Comparison of ENCODE assay signal across 15 cellular contexts in the genomic region with DNA sequence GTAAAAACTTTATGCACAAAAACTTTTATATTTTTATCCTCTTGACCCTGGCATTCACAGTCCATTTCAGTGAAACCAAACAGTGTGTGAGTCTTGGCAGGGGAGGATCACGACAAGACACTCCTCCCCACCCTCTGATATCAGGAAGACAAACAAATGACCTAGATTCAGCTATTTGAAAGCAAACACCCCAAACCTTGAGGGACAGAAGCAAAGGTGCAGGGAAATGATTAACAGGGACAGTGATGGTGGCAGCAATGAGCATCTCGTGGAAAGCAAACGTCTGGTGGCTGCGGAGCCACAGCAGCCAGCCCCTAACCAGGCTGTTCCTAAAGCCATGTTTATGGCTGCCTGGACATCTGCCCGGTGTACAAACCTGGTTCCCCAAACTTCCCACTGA. TPM values are rescaled to one million over a fixed set of nuclear protein-coding genes. Genes with fewer than 3 reads are reported as not detected.
DNase-seq lines count a peak whose midpoint lies in the region; ATAC-seq and TF ChIP-seq lines count a peak whose summit lies in the region.
"Had no signal": no experiment of that assay in that cellular context is flagged by ENCODE, and none has a peak within 500 bp of the region (broad histone marks: within the 10 kb centered on the region; RNA-seq: fewer than 3 reads in every experiment).

No MANE protein-coding gene starts in this region.

- H3K4me3 ChIP-seq in Caco-2 (ENCODE audit: low read depth, low read length) (no peak overlapping the region), trophoblast cell (ENCODE audit: low read depth, low read length) (no peak overlapping the region)
- H3K4me3 ChIP-seq: BLaER1 had no signal

- H2AK5ac ChIP-seq in trophoblast cell (ENCODE audit: low read length), result no peak overlapping the region

- H2BK12ac ChIP-seq in trophoblast cell (ENCODE audit: low read length), result no peak overlapping the region

- no peak overlapping the region for H3K23ac ChIP-seq in trophoblast cell (ENCODE audit: low read length)

- H3K27me3 ChIP-seq in Caco-2 (replicated peaks; ENCODE audit: control insufficient read depth, insufficient read depth, low read length) (no peaks in the 10 kb centered on the region), trophoblast cell (ENCODE audit: insufficient read depth, low read length) (no peaks in the 10 kb centered on the region)
- H3K27me3 ChIP-seq: BLaER1 had no signal

- POLR2A ChIA-PET in Caco-2 (lab: Charles Lee), result interaction anchor here (0.6 to 1.1 kb wide), 3 partner anchors 9 to 150 kb away, joined by 3 to 5 read pairs (median 4); partner anchors contain the start of gene THBS1

- CTCF ChIA-PET in Caco-2 (lab: Charles Lee), result interaction anchor here (0.7 to 1.0 kb wide), 3 partner anchors 9 to 37 kb away, joined by 3 to 4 read pairs (median 3); no protein-coding TSS in a partner anchor

- no peaks in the 10 kb centered on the region for H3K79me2 ChIP-seq in trophoblast cell (ENCODE audit: control insufficient read depth, insufficient read depth, low read length, poor library complexity)

- H3K14ac ChIP-seq in trophoblast cell (ENCODE audit: low read length), result no peak overlapping the region

- no CpG with 5 or more reads among the region's 5 CpGs for WGBS in trophoblast cell (ENCODE audit: extremely low coverage, insufficient coverage, insufficient read length)

- ATAC-seq in left colon, result peak; percentile 25
- ATAC-seq in natural killer cell, result no peak
- ATAC-seq in GM19023 (IDR thresholded peaks at IDR 0.05; ENCODE audit: unreplicated experiment), result no peak

- TF ChIP-seq CTCF in Caco-2 (IDR thresholded peaks at IDR 0.05; ENCODE audit: insufficient read depth in 1 of 2, low read depth in 1 of 2, low read length in 1 of 2, severe bottlenecking in 1 of 2, unreplicated experiment in 1 of 2) (no peak), natural killer cell (IDR thresholded peaks at IDR 0.05) (no peak)

- H3K9me3 Mint-ChIP-seq in Caco-2 (ENCODE audit: unreplicated experiment), result peaks cover 9% of the 10 kb centered on the region
- no peaks in the 10 kb centered on the region for H3K9me3 Mint-ChIP-seq in natural killer cell

- no peaks in the 10 kb centered on the region for H3K36me3 ChIP-seq in Caco-2 (ENCODE audit: control insufficient read depth, insufficient read depth, low read length)
- H3K36me3 ChIP-seq in trophoblast cell (ENCODE audit: control insufficient read depth in 1 of 2, insufficient read depth in 2 of 2, low read length in 2 of 2), result no peaks in the 10 kb centered on the region
- H3K36me3 ChIP-seq: BLaER1 had no signal

- DNase-seq in Caco-2, result peak; percentile 82 to 83
- peak; percentile 4 for DNase-seq in HuH-7.5 (ENCODE audit: low spot score)
- DNase-seq in left colon, result peak in 1 of 2 donors; percentile 30
- no peak for DNase-seq in trophoblast cell
- DNase-seq in natural killer cell, result no peak
- no peak for DNase-seq in kidney tubule cell (ENCODE audit: low spot score)
- DNase-seq: AML-193; CD8-positive, alpha-beta memory T cell; DMS79; HCEC 1CT; IMR-90; KG1 had no signal

- H2BK120ac ChIP-seq in trophoblast cell (ENCODE audit: insufficient read depth, low read length, poor library complexity), result no peak overlapping the region

- H3K4me3 Mint-ChIP-seq in Caco-2 (ENCODE audit: unreplicated experiment) (peak overlapping the region; percentile 17), natural killer cell (no peak overlapping the region)
- H3K4me3 Mint-ChIP-seq: CD8-positive, alpha-beta memory T cell had no signal

- H3K27ac Mint-ChIP-seq in Caco-2 (ENCODE audit: unreplicated experiment) (peak overlapping the region; percentile 73), natural killer cell (no peak overlapping the region)

- H3K9ac ChIP-seq in trophoblast cell (ENCODE audit: low read length), result no peak overlapping the region
- H3K9ac ChIP-seq: BLaER1 had no signal

- H3K36me3 Mint-ChIP-seq in Caco-2 (ENCODE audit: insufficient read depth, unreplicated experiment) (peaks cover 8% of the 10 kb centered on the region), natural killer cell (no peaks in the 10 kb centered on the region)

- H4K8ac ChIP-seq in trophoblast cell (ENCODE audit: low read depth, low read length), result no peak overlapping the region

- H3K18ac ChIP-seq in trophoblast cell (ENCODE audit: low read length), result no peak overlapping the region

- H3K4me1 ChIP-seq in Caco-2 (peaks cover 78% of the 10 kb centered on the region), trophoblast cell (ENCODE audit: control insufficient read depth in 1 of 2, insufficient read depth in 2 of 2, low read length in 2 of 2) (no peaks in the 10 kb centered on the region)
- H3K4me1 ChIP-seq: BLaER1 had no signal

- H4K12ac ChIP-seq in trophoblast cell (ENCODE audit: low read depth, low read length), result no peak overlapping the region

- intact Hi-C loops in Caco-2 (cut with micrococcal nuclease; ENCODE audit: unreplicated experiment), result loop anchor here (1.0 kb wide), 2 partner anchors 9 to 26 kb away; no protein-coding TSS in a partner anchor
- intact Hi-C loops in left colon (cut with DNase I, micrococcal nuclease), result no loop called here
- intact Hi-C loops in natural killer cell (cut with micrococcal nuclease), result no loop called here

- peaks cover 29% of the 10 kb centered on the region for H3K4me1 Mint-ChIP-seq in Caco-2 (ENCODE audit: low read depth, unreplicated experiment)
- H3K4me1 Mint-ChIP-seq in natural killer cell, result peaks cover 7 to 14% of the 10 kb centered on the region in 2 donors
- H3K4me1 Mint-ChIP-seq: CD8-positive, alpha-beta memory T cell had no signal

- no peak overlapping the region for H2BK5ac ChIP-seq in trophoblast cell (ENCODE audit: low read depth, low read length, poor library complexity)

- no TSS peak for BruUV-seq in Caco-2 (replicated peaks; lab: Mats Ljungman, UMichigan)

- no peaks in the 10 kb centered on the region for H3K79me1 ChIP-seq in trophoblast cell (ENCODE audit: low read length)

- H3K4ac ChIP-seq in trophoblast cell (ENCODE audit: low read depth, low read length), result no peak overlapping the region

- H3K4me2 ChIP-seq in trophoblast cell (ENCODE audit: low read length), result no peak overlapping the region
- H3K4me2 ChIP-seq: BLaER1 had no signal

- no peak overlapping the region for H2AFZ ChIP-seq in trophoblast cell (ENCODE audit: insufficient read depth, low read length, poor library complexity)

- H3K27me3 Mint-ChIP-seq in Caco-2 (ENCODE audit: insufficient read depth, unreplicated experiment) (no peaks in the 10 kb centered on the region), natural killer cell (ENCODE audit: low read depth in 2 of 2) (no peaks in the 10 kb centered on the region)

- H3K27ac ChIP-seq in trophoblast cell (ENCODE audit: low read depth, low read length), result no peak overlapping the region
- H3K27ac ChIP-seq: BLaER1, HL-60 had no signal

- H3K9me3 ChIP-seq in Caco-2 (peaks cover 8% of the 10 kb centered on the region), trophoblast cell (ENCODE audit: insufficient read depth, low read depth, low read length) (no peaks in the 10 kb centered on the region)
- H3K9me3 ChIP-seq: BLaER1 had no signal

- peak overlapping the region; percentile 24 for H4K91ac ChIP-seq in trophoblast cell (ENCODE audit: low read depth, low read length)

RNA-seq across cellular contexts. Expression of gene FSIP1, which starts 52.1 kb away (rescaled TPM):
- 1.3 and 2.1 TPM in 2 replicates for total RNA-seq in Caco-2 (2022)
- total RNA-seq in left colon, result 1 to 10 TPM; 8.2 to 8.6 TPM
- 0.08 and 0.12 TPM in 2 replicates for polyA plus RNA-seq in trophoblast cell (2013)
- total RNA-seq in natural killer cell, result 1 to 10 TPM; 1.1 to 2.3 (median 1.8) TPM

Comparison
In these comparisons a context has a peak if more than half of its experiments do, and no peak if none do; other contexts are left out.
1. DNase-seq: peak in Caco-2 (2 of 2) and HuH-7.5 (single experiment); none in trophoblast cell (0 of 2), natural killer cell (single experiment) and kidney tubule cell (single experiment).